ENCODE assay signal across 18 cellular contexts in the genomic region with DNA sequence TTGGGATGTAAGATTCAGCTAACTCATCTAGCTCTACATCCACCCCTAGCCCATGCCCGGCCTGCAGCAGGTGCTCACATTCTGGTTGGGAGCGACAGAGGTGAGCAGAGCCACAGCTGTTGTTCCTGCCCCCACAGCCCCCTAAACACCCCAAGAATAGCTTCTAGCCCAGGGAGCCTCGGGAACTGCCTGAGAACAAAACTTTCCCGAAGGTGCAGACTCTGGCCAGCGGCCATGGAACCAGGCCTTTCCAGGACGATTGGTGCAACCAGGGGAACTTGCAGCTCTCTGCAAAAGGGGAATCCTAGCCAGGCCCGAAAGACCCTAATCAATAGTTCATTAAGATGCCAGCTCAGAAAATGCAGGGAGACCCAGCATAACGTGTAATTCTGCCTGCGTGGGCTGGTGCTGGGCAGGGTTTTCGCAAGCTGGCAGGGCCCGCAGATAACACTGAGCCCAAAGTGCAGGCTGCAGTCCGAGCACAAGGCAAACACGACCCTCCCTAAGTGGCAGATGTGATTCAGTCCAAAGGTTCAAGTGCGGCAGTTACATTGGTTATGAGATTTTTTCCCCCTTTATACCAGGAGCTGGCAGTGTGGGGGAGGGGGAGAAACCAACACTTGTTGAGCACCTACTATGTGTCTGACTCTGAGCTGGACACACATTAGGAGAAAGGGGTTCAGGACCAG.
DNase-seq lines count a peak whose midpoint lies in the region; ATAC-seq, FAIRE-seq and TF ChIP-seq lines count a peak whose summit lies in the region.
"Had no signal": no experiment of that assay in that cellular context is flagged by ENCODE, and none has a peak within 500 bp of the region (broad histone marks: within the 10 kb centered on the region; RNA-seq: fewer than 3 reads in every experiment).

No MANE protein-coding gene starts in this region.

- intact Hi-C loops in Caco-2 (cut with micrococcal nuclease; ENCODE audit: unreplicated experiment), result no loop called here
- intact Hi-C loops in body of pancreas (cut with DNase I), result no loop called here
- intact Hi-C loops in right lobe of liver (cut with DNase I), result no loop called here
- intact Hi-C loops in pancreas (cut with DNase I), result no loop called here

- POLR2A ChIA-PET in Caco-2 (lab: Charles Lee), result no interaction called here

- H3K4me1 ChIP-seq in Caco-2 (peaks cover 41% of the 10 kb centered on the region), body of pancreas (peaks cover 24% of the 10 kb centered on the region), right lobe of liver (peaks cover 0 to 33% (median 7%) of the 10 kb centered on the region in 4 donors), pancreas (peaks cover 0 to 14% (median 3%) of the 10 kb centered on the region in 3 donors)

- H3K9me3 ChIP-seq in Caco-2 (no peaks in the 10 kb centered on the region), body of pancreas (no peaks in the 10 kb centered on the region), right lobe of liver (no peaks in the 10 kb centered on the region), pancreas (no peaks in the 10 kb centered on the region)

- BruUV-seq in Caco-2 (replicated peaks; lab: Mats Ljungman, UMichigan), result no TSS peak

- H3K27me3 Mint-ChIP-seq in Caco-2 (ENCODE audit: insufficient read depth, unreplicated experiment), result no peaks in the 10 kb centered on the region

- WGBS in body of pancreas, 2 donors, result 24 to 42% methylated on average over 8 to 14 of the region's 14 CpGs
- 12% methylated on average over 5 of the region's 14 CpGs for WGBS in right lobe of liver (ENCODE audit: insufficient coverage, low coverage, low lambda C conversion rate, missing lambda C conversion rate)
- WGBS in pancreas, 2 donors, result 28 to 35% methylated on average over 14 of the region's 14 CpGs

- H3K9me3 Mint-ChIP-seq in Caco-2 (ENCODE audit: unreplicated experiment), result no peaks in the 10 kb centered on the region

- no peak for TF ChIP-seq CTCF in Caco-2 (IDR thresholded peaks at IDR 0.05; ENCODE audit: insufficient read depth in 1 of 2, low read depth in 1 of 2, low read length in 1 of 2, severe bottlenecking in 1 of 2, unreplicated experiment in 1 of 2)
- no peak for TF ChIP-seq CTCF in body of pancreas (IDR thresholded peaks at IDR 0.05)
- no peak for TF ChIP-seq CTCF in right lobe of liver (IDR thresholded peaks at IDR 0.05)
- no peak for TF ChIP-seq CTCF in pancreas (IDR thresholded peaks at IDR 0.05)

- H3K4me3 Mint-ChIP-seq in Caco-2 (ENCODE audit: unreplicated experiment), result no peak overlapping the region

- no peaks in the 10 kb centered on the region for H3K36me3 Mint-ChIP-seq in Caco-2 (ENCODE audit: insufficient read depth, unreplicated experiment)

- FAIRE-seq in pancreas (lab: Jason Lieb, UNC), result no peak
- FAIRE-seq: GM18507, GM19239 had no signal

- H3K4me1 Mint-ChIP-seq in Caco-2 (ENCODE audit: low read depth, unreplicated experiment), result peaks cover 26% of the 10 kb centered on the region

- H3K27ac ChIP-seq in body of pancreas (no peak overlapping the region), right lobe of liver (peak overlapping the region in 1 of 3 donors; percentile 44), pancreas (no peak overlapping the region)
- H3K27ac ChIP-seq: C4-2B had no signal

- H3K36me3 ChIP-seq in Caco-2 (ENCODE audit: control insufficient read depth, insufficient read depth, low read length) (no peaks in the 10 kb centered on the region), body of pancreas (replicated peaks in 1 of 2; ENCODE audit: insufficient read depth in 1 of 2, low read depth in 2 of 2) (no peaks in the 10 kb centered on the region), right lobe of liver (no peaks in the 10 kb centered on the region), pancreas (no peaks in the 10 kb centered on the region)

- TF ChIP-seq POLR2A in body of pancreas (IDR thresholded peaks at IDR 0.05) (no peak), right lobe of liver (IDR thresholded peaks at IDR 0.05) (no peak)

- CTCF ChIA-PET in Caco-2 (lab: Charles Lee), result no interaction called here

- DNase-seq in Caco-2 (no peak), body of pancreas (peak in 3 of 4 donors; percentile 21 to 53 (median 21)), right lobe of liver (peak; percentile 66 to 88 (median 86)), pancreas (peak in 3 of 6 donors; percentile 16 to 55 (median 30)), cerebellar cortex (ENCODE audit: low spot score) (no peak), SHP77 (lab: John Stamatoyannopoulos, UW) (no peak), NCI-H146 (lab: John Stamatoyannopoulos, UW) (no peak)
- DNase-seq: 8988T, COR-L47, DMS53, NCI-H1694, NCI-H446, NCI-H774, SHP77 treated with DMSO at 0.1 percent for 48 hours had no signal

- ATAC-seq in body of pancreas (no peak), right lobe of liver (peak; percentile 83 to 92 (median 88)), pancreas (peak; percentile 28 to 70 (median 48)), GM18907 (IDR thresholded peaks at IDR 0.05; ENCODE audit: unreplicated experiment) (no peak)

- peak overlapping the region; percentile 18 for H3K27ac Mint-ChIP-seq in Caco-2 (ENCODE audit: unreplicated experiment)

- no peak overlapping the region for H3K4me3 ChIP-seq in Caco-2 (ENCODE audit: low read depth, low read length)
- H3K4me3 ChIP-seq in body of pancreas, result no peak overlapping the region
- H3K4me3 ChIP-seq in right lobe of liver, result peak overlapping the region in 1 of 3 donors; percentile 14
- no peak overlapping the region for H3K4me3 ChIP-seq in pancreas

- H3K27me3 ChIP-seq in Caco-2 (replicated peaks; ENCODE audit: control insufficient read depth, insufficient read depth, low read length) (no peaks in the 10 kb centered on the region), body of pancreas (no peaks in the 10 kb centered on the region), right lobe of liver (no peaks in the 10 kb centered on the region), pancreas (no peaks in the 10 kb centered on the region)

Comparison
In these comparisons a context has a peak if more than half of its experiments do, and no peak if none do; other contexts are left out.
1. DNase-seq: peak in body of pancreas (3 of 4) and right lobe of liver (3 of 3); none in Caco-2 (0 of 2), cerebellar cortex (single experiment), SHP77 (0 of 2) and NCI-H146 (single experiment).
2. ATAC-seq: peak in right lobe of liver (4 of 4) and pancreas (4 of 4); none in body of pancreas (single experiment) and GM18907 (single experiment).